In genomic region chr14:52124791-52125661, GRCh38 we compare ENCODE assay signal across 10 cellular contexts. TPM values are rescaled to one million over a fixed set of nuclear protein-coding genes. Genes with fewer than 3 reads are reported as not detected.
DNase-seq lines count a peak whose midpoint lies in the region; ATAC-seq and TF ChIP-seq lines count a peak whose summit lies in the region.
"Had no signal": no experiment of that assay in that cellular context is flagged by ENCODE, and none has a peak within 500 bp of the region (broad histone marks: within the 10 kb centered on the region; RNA-seq: fewer than 3 reads in every experiment).

No MANE protein-coding gene starts in this region.

- peaks cover 14 to 21% (median 18%) of the 10 kb centered on the region in 4 donors for H3K4me1 Mint-ChIP-seq in CD4-positive, alpha-beta memory T cell
- H3K4me1 Mint-ChIP-seq in neural crest cell: peaks cover 39% of the 10 kb centered on the region
- H3K4me1 Mint-ChIP-seq in activated T-cell treated with anti-CD3 and anti-CD28 coated beads, Interleukin-2, amount 50 U/mL, for 4 hours (ENCODE audit: low read depth): peaks cover 17% of the 10 kb centered on the region

- H3K27me3 ChIP-seq in CD4-positive, alpha-beta memory T cell (ENCODE audit: insufficient read depth, low read length): no peaks in the 10 kb centered on the region

- POLR2A ChIA-PET in CD4-positive, alpha-beta memory T cell (lab: Charles Lee; ENCODE audit: partially characterized antibody): no interaction called here

- peak overlapping the region in 3 of 8 donors; percentile 40 to 49 (median 44) for H3K4me3 Mint-ChIP-seq in CD4-positive, alpha-beta memory T cell
- peak overlapping the region; percentile 2 for H3K4me3 Mint-ChIP-seq in neural crest cell
- H3K4me3 Mint-ChIP-seq in activated T-cell treated with anti-CD3 and anti-CD28 coated beads, Interleukin-2, amount 50 U/mL, for 4 hours: no peak overlapping the region

- intact Hi-C loops in CD4-positive, alpha-beta memory T cell (cut with micrococcal nuclease): no loop called here

- no peaks in the 10 kb centered on the region for H3K9me3 ChIP-seq in CD4-positive, alpha-beta memory T cell (ENCODE audit: control insufficient read depth in 1 of 2, low read length in 2 of 2)

- DNase-seq in CD4-positive, alpha-beta memory T cell: peak in 3 of 5 donors; percentile 14 to 23 (median 16)
- DNase-seq in NCI-H187 treated with DMSO at 0.1 percent for 48 hours (lab: John Stamatoyannopoulos, UW) (peak; percentile 59), fibroblast of the aortic adventitia (ENCODE audit: low read depth) (peak; percentile 84), neural crest cell (ENCODE audit: low read depth, low spot score) (no peak), foreskin melanocyte (no peak), GM10266 (ENCODE audit: extremely low spot score) (no peak)
- DNase-seq in central memory CD4-positive, alpha-beta T cell: no peak
- DNase-seq in activated T-cell treated with anti-CD3 and anti-CD28 coated beads, Interleukin-2, amount 50 U/mL, for 4 hours: no peak
- DNase-seq: activated CD4-positive, alpha-beta T cell treated with anti-CD3 and anti-CD28 coated beads for 1 hour; NCI-H2171 had no signal

- H3K36me3 ChIP-seq in CD4-positive, alpha-beta memory T cell (ENCODE audit: insufficient read depth, low read length): no peaks in the 10 kb centered on the region

- H3K27ac Mint-ChIP-seq in CD4-positive, alpha-beta memory T cell: peak overlapping the region in 3 of 7 donors; percentile 18 to 39 (median 19)
- H3K27ac Mint-ChIP-seq in neural crest cell (ENCODE audit: unreplicated experiment): peak overlapping the region; percentile 85

- peaks cover 15% of the 10 kb centered on the region for H3K4me1 ChIP-seq in CD4-positive, alpha-beta memory T cell (ENCODE audit: insufficient read depth, low read length)

- no peak overlapping the region for H3K4me3 ChIP-seq in CD4-positive, alpha-beta memory T cell (ENCODE audit: low read length in 2 of 2)
- H3K4me3 ChIP-seq in fibroblast of the aortic adventitia (ENCODE audit: low read depth, low read length): no peak overlapping the region

- H3K36me3 Mint-ChIP-seq in CD4-positive, alpha-beta memory T cell: no peaks in the 10 kb centered on the region
- H3K36me3 Mint-ChIP-seq in neural crest cell (ENCODE audit: low read depth): peaks cover 3% of the 10 kb centered on the region
- H3K36me3 Mint-ChIP-seq in activated T-cell treated with anti-CD3 and anti-CD28 coated beads, Interleukin-2, amount 50 U/mL, for 4 hours (ENCODE audit: insufficient read depth): no peaks in the 10 kb centered on the region

- TF ChIP-seq CTCF in fibroblast of the aortic adventitia (IDR thresholded peaks at IDR 0.05; ENCODE audit: insufficient read depth, low read length) (no peak), neural crest cell (conservative IDR thresholded peaks at IDR 0.05) (no peak), GM10266 (IDR thresholded peaks at IDR 0.05; ENCODE audit: control insufficient read depth, insufficient read depth, low read depth, missing control alignments) (no peak)

- no peak for ATAC-seq in activated T-cell treated with anti-CD3 and anti-CD28 coated beads, Interleukin-2, amount 50 U/mL, for 4 hours

- CTCF ChIA-PET in CD4-positive, alpha-beta memory T cell (lab: Charles Lee; ENCODE audit: partially characterized antibody): no interaction called here

- H3K27me3 Mint-ChIP-seq in CD4-positive, alpha-beta memory T cell: peaks cover 3 to 10% of the 10 kb centered on the region in 2 donors
- H3K27me3 Mint-ChIP-seq in neural crest cell (ENCODE audit: low read depth): peaks cover 10% of the 10 kb centered on the region
- peaks cover 6% of the 10 kb centered on the region for H3K27me3 Mint-ChIP-seq in activated T-cell treated with anti-CD3 and anti-CD28 coated beads, Interleukin-2, amount 50 U/mL, for 4 hours (ENCODE audit: low read depth)

- no peak overlapping the region for H3K27ac ChIP-seq in CD4-positive, alpha-beta memory T cell (ENCODE audit: low read depth, low read length)

- H3K9me3 Mint-ChIP-seq in CD4-positive, alpha-beta memory T cell: peaks cover 0 to 3% (median 0%) of the 10 kb centered on the region in 8 donors
- H3K9me3 Mint-ChIP-seq in neural crest cell: peaks cover 4% of the 10 kb centered on the region
- H3K9me3 Mint-ChIP-seq in activated T-cell treated with anti-CD3 and anti-CD28 coated beads, Interleukin-2, amount 50 U/mL, for 4 hours: no peaks in the 10 kb centered on the region

RNA-seq across cellular contexts. Expression of gene NID2, which starts 56.2 kb away (rescaled TPM):
- not detected for total RNA-seq in CD4-positive, alpha-beta memory T cell
- polyA plus RNA-seq in CD4-positive, alpha-beta memory T cell: under 1 TPM; 0.34 to 0.37 TPM
- 146 and 370 TPM in 2 replicates for total RNA-seq in fibroblast of the aortic adventitia (ENCODE audit: low replicate concordance)
- total RNA-seq in neural crest cell: 41.6 and 42.5 TPM in 2 replicates
- under 1 TPM; 0.14 to 0.29 (median 0.20) TPM for total RNA-seq in activated T-cell treated with anti-CD3 and anti-CD28 coated beads, Interleukin-2, amount 50 U/mL, for 4 hours

Comparison
In these comparisons a context has a peak if more than half of its experiments do, and no peak if none do; other contexts are left out.
1. DNase-seq: peak in CD4-positive, alpha-beta memory T cell (3 of 5), NCI-H187 treated with DMSO at 0.1 percent for 48 hours (single experiment) and fibroblast of the aortic adventitia (single experiment); none in neural crest cell (single experiment), central memory CD4-positive, alpha-beta T cell (single experiment), foreskin melanocyte (single experiment), GM10266 (single experiment) and activated T-cell treated with anti-CD3 and anti-CD28 coated beads, Interleukin-2, amount 50 U/mL, for 4 hours (single experiment).
2. RNA of gene NID2, which starts 56.2 kb away (total RNA-seq): 146 to 370 TPM in fibroblast of the aortic adventitia and 41.6 to 42.5 TPM in neural crest cell; 0.14 to 0.29 TPM in activated T-cell treated with anti-CD3 and anti-CD28 coated beads, Interleukin-2, amount 50 U/mL, for 4 hours and not detected in CD4-positive, alpha-beta memory T cell; every median in the first group is over 10 times any median in the second.